ENCODE assay signal across 10 cellular contexts in genomic region chr16:67645397-67646121, GRCh38. TPM values are rescaled to one million over a fixed set of nuclear protein-coding genes. Genes with fewer than 3 reads are reported as not detected.
A peak's percentile ranks its signal among the peaks of the same experiment; 100 is the strongest.
DNase-seq lines count a peak whose midpoint lies in the region; TF ChIP-seq lines count a peak whose summit lies in the region.
"Had no signal": no experiment of that assay in that cellular context is flagged by ENCODE, and none has a peak within 500 bp of the region (broad histone marks: within the 10 kb centered on the region; RNA-seq: fewer than 3 reads in every experiment).

No MANE protein-coding gene starts in this region.

- TF ChIP-seq POLR2A in testis (IDR thresholded peaks at IDR 0.05): no peak

- no peaks in the 10 kb centered on the region for H3K9me3 ChIP-seq in iPS DF 6.9 (ENCODE audit: control insufficient read depth, insufficient read depth, low read length)
- no peaks in the 10 kb centered on the region for H3K9me3 ChIP-seq in testis

- H3K4me1 ChIP-seq in iPS DF 6.9 (ENCODE audit: control insufficient read depth, insufficient read depth, low read length) (peaks cover 5% of the 10 kb centered on the region), testis (peaks cover 3% of the 10 kb centered on the region)

- in situ Hi-C loops in GM13977 (cut with MboI; ENCODE audit: low pct_unique_long_range_greater_than_20kb, low sequenced_read_pairs, unreplicated experiment): no loop called here

- no peaks in the 10 kb centered on the region for H3K27me3 ChIP-seq in iPS DF 6.9 (ENCODE audit: control insufficient read depth, insufficient read depth, low read length)
- no peaks in the 10 kb centered on the region for H3K27me3 ChIP-seq in testis

- intact Hi-C loops in testis (cut with DNase I; ENCODE audit: low total_unique reads): loop anchor here (10.0 kb wide), 1 partner anchor 101 kb away; no protein-coding TSS in a partner anchor

- no CpG with 5 or more reads among the region's 15 CpGs for WGBS in iPS DF 6.9 (ENCODE audit: insufficient coverage, insufficient read length)
- WGBS in testis, 2 donors: 85% methylated on average over 14 of the region's 15 CpGs; no CpG with 5 or more reads in 1 of the 2 donors

- H3K27ac ChIP-seq in iPS DF 6.9 (ENCODE audit: low read length) (no peak overlapping the region), testis (no peak overlapping the region)
- H3K27ac ChIP-seq: brain microvascular endothelial cell had no signal

- DNase-seq in 8988T (peak; percentile 51), GM13977 (ENCODE audit: low spot score) (peak; percentile 53), NCI-H69 (lab: John Stamatoyannopoulos, UW) (peak; percentile 29), iPS DF 6.9 (ENCODE audit: low read depth, low spot score) (no peak), globus pallidus (ENCODE audit: low spot score) (no peak), testis (no peak), mucosa of gallbladder (ENCODE audit: low spot score) (no peak)
- DNase-seq in stimulated activated CD4-positive, alpha-beta T cell treated with anti-CD3 and anti-CD28 coated beads, Interleukin-4, amount 100 ng/mL, for 1 hour: no peak
- DNase-seq: brain microvascular endothelial cell, SW 1271 had no signal

- TF ChIP-seq CTCF in GM13977 (IDR thresholded peaks at IDR 0.05; ENCODE audit: extremely low read depth, insufficient read depth, missing control alignments) (no peak), testis (IDR thresholded peaks at IDR 0.05) (no peak)

- H3K4me3 ChIP-seq in iPS DF 6.9 (ENCODE audit: low read length): peak overlapping the region; percentile 55; the same call in 1 of the 2 replicates
- peak overlapping the region in 1 of 2 donors; percentile 54 for H3K4me3 ChIP-seq in testis

- H3K36me3 ChIP-seq in iPS DF 6.9 (ENCODE audit: control insufficient read depth, insufficient read depth, low read length) (peaks cover 2% of the 10 kb centered on the region; the same call in 1 of the 2 replicates), testis (ENCODE audit: low read depth, missing control alignments) (no peaks in the 10 kb centered on the region)
- H3K36me3 ChIP-seq: brain microvascular endothelial cell had no signal

RNA-seq across cellular contexts. Expression of gene CARMIL2, which starts 0.6 kb away (rescaled TPM):
- total RNA-seq in testis: 1 to 10 TPM; 5.6 to 7.9 TPM
- polyA plus RNA-seq in testis (ENCODE audit: insufficient read depth, low read depth, low replicate concordance): 3.1 TPM
- total RNA-seq in mucosa of gallbladder: 4.3 TPM

RNA-seq across cellular contexts. Expression of gene ACD, which starts 14.5 kb away (rescaled TPM):
- total RNA-seq in testis (10 to 100 TPM; 44.7 to 48.3 TPM), mucosa of gallbladder (25.4 TPM)
- polyA plus RNA-seq in testis (ENCODE audit: insufficient read depth, low read depth, low replicate concordance): 40.3 TPM

RNA-seq across cellular contexts. Expression of gene PARD6A, which starts 15.2 kb away (rescaled TPM):
- 10 to 100 TPM; 30.0 to 80.1 TPM for total RNA-seq in testis
- 35.4 TPM for polyA plus RNA-seq in testis (ENCODE audit: insufficient read depth, low read depth, low replicate concordance)
- 10.4 TPM for total RNA-seq in mucosa of gallbladder

RNA-seq across cellular contexts. Expression of gene ENKD1, which starts 21.0 kb away (rescaled TPM):
- total RNA-seq in testis: 10 to 100 TPM; 37.7 to 47.5 TPM
- 53.3 TPM for polyA plus RNA-seq in testis (ENCODE audit: insufficient read depth, low read depth, low replicate concordance)
- total RNA-seq in mucosa of gallbladder: 34.4 TPM

RNA-seq across cellular contexts. Expression of gene C16orf86, which starts 21.1 kb away (rescaled TPM):
- total RNA-seq in testis (10 to 100 TPM; 38.7 to 43.4 TPM), mucosa of gallbladder (6.4 TPM)
- 77.9 TPM for polyA plus RNA-seq in testis (ENCODE audit: insufficient read depth, low read depth, low replicate concordance)

Comparison
In these comparisons a context has a peak if more than half of its experiments do, and no peak if none do; other contexts are left out.
1. DNase-seq: peak in 8988T (single experiment), GM13977 (single experiment) and NCI-H69 (single experiment); none in iPS DF 6.9 (single experiment), stimulated activated CD4-positive, alpha-beta T cell treated with anti-CD3 and anti-CD28 coated beads, Interleukin-4, amount 100 ng/mL, for 1 hour (single experiment), globus pallidus (single experiment), testis (single experiment) and mucosa of gallbladder (single experiment).